Comparison of ENCODE assay signal across 9 cellular contexts in the genomic region with DNA sequence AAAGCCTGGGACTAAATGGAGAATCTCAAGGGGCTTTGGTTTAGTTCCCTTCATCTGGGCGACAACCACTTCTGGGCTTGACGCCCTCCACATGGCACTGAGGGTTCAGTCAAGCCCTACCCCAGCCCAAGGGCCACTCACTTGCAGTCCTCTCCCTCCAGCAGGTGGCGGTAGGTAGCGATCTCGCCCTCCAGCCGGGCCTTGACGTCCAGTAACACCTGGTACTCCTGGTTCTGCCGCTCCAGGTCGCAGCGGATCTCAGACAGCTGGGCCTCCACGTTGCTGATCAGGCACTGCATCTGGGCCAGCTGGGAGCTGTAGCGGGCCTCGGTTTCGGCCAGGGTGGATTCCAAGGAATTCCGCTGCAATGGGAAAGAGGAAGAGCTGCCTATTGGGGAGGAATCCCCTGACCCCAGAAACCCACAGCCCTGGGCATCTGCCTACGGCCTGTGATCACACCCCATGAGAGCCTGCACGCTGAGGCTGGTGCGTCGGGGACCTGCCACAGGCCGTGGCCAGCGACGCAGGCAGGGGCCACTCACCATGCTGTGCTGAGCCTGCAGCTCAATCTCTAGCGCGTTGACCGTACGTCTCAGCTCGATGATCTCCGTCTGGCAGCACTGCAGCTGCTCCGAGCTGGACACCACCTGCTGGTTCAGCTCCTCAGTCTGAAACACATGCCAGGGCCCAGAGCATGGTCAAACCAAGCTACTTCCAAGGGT. TPM values are rescaled to one million over a fixed set of nuclear protein-coding genes. Genes with fewer than 3 reads are reported as not detected.
DNase-seq lines count a peak whose midpoint lies in the region; ATAC-seq and TF ChIP-seq lines count a peak whose summit lies in the region.
"Had no signal": no experiment of that assay in that cellular context is flagged by ENCODE, and none has a peak within 500 bp of the region (broad histone marks: within the 10 kb centered on the region; RNA-seq: fewer than 3 reads in every experiment).

No MANE protein-coding gene starts in this region.

- TF ChIP-seq CTCF in cardiac fibroblast (IDR thresholded peaks at IDR 0.05; ENCODE audit: low read depth, low read length), result peak; percentile 65
- peak; percentile 31 for TF ChIP-seq CTCF in osteocyte (IDR thresholded peaks at IDR 0.05)

- H3K27me3 Mint-ChIP-seq in osteocyte (ENCODE audit: unreplicated experiment), result no peaks in the 10 kb centered on the region

- ATAC-seq in GM18498 (IDR thresholded peaks at IDR 0.05; ENCODE audit: unreplicated experiment) (no peak), GM21786 (IDR thresholded peaks at IDR 0.05; ENCODE audit: unreplicated experiment) (no peak)

- H3K4me1 Mint-ChIP-seq in osteocyte (ENCODE audit: unreplicated experiment), result no peaks in the 10 kb centered on the region

- H3K4me3 Mint-ChIP-seq in osteocyte (ENCODE audit: unreplicated experiment), result no peak overlapping the region
- H3K4me3 Mint-ChIP-seq: stimulated activated naive B cell treated with anti-CD40 and anti-IgM and Interleukin-4, amounts not matched to agents 10 μg/mL and 1 μg/mL and 100 μg/mL, for 72 hours had no signal

- no peak overlapping the region for H3K4me3 ChIP-seq in cardiac fibroblast (replicated peaks in 1 of 2; ENCODE audit: low read depth in 2 of 2, low read length in 2 of 2)

- no peaks in the 10 kb centered on the region for H3K9me3 Mint-ChIP-seq in osteocyte (ENCODE audit: unreplicated experiment)
- H3K9me3 Mint-ChIP-seq: stimulated activated naive B cell treated with anti-CD40 and anti-IgM and Interleukin-4, amounts not matched to agents 10 μg/mL and 1 μg/mL and 100 μg/mL, for 72 hours had no signal

- H3K27ac Mint-ChIP-seq in osteocyte (ENCODE audit: unreplicated experiment), result no peak overlapping the region
- H3K27ac Mint-ChIP-seq: stimulated activated naive B cell treated with anti-CD40 and anti-IgM and Interleukin-4, amounts not matched to agents 10 μg/mL and 1 μg/mL and 100 μg/mL, for 72 hours had no signal

- DNase-seq in Daoy (ENCODE audit: low read depth), result peak; percentile 40
- DNase-seq in NCI-H146 (lab: John Stamatoyannopoulos, UW), result peak; percentile 55
- peak in 1 of 2 donors; percentile 9 for DNase-seq in cardiac fibroblast (ENCODE audit: low read depth in 2 of 2)
- no peak for DNase-seq in osteocyte (ENCODE audit: extremely low spot score, unreplicated experiment)
- no peak for DNase-seq in T-helper 9 cell
- no peak for DNase-seq in cerebellum (ENCODE audit: low spot score)
- DNase-seq: stimulated activated naive B cell treated with anti-CD40 and anti-IgM and Interleukin-4, amounts not matched to agents 10 μg/mL and 1 μg/mL and 100 μg/mL, for 72 hours had no signal

- H3K36me3 Mint-ChIP-seq in osteocyte (ENCODE audit: unreplicated experiment), result no peaks in the 10 kb centered on the region
- H3K36me3 Mint-ChIP-seq: stimulated activated naive B cell treated with anti-CD40 and anti-IgM and Interleukin-4, amounts not matched to agents 10 μg/mL and 1 μg/mL and 100 μg/mL, for 72 hours had no signal

RNA-seq across cellular contexts. Expression of a gene that starts 2.7 kb away (rescaled TPM):
- not detected in 2 replicates for total RNA-seq in Daoy (2014; rRNA removed; shearing (Covaris generic))
- total RNA-seq in osteocyte (not detected in 2 replicates), cerebellum (not detected)

RNA-seq across cellular contexts. Expression of a gene that starts 6.0 kb away (rescaled TPM):
- total RNA-seq in Daoy (2014; rRNA removed; shearing (Covaris generic)), result not detected in 2 replicates
- total RNA-seq in osteocyte (not detected in 2 replicates), cerebellum (not detected)

RNA-seq across cellular contexts. Expression of a gene that starts 18.4 kb away (rescaled TPM):
- not detected in 2 replicates for total RNA-seq in Daoy (2014; rRNA removed; shearing (Covaris generic))
- total RNA-seq in osteocyte (not detected in 2 replicates), cerebellum (0.27 TPM)

RNA-seq across cellular contexts. Expression of a gene that starts 19.8 kb away (rescaled TPM):
- 0.06 TPM in 2 replicates for total RNA-seq in Daoy (2014; rRNA removed; shearing (Covaris generic))
- total RNA-seq in osteocyte (not detected in 2 replicates), cerebellum (not detected)

RNA-seq across cellular contexts. Expression of a gene that starts 31.7 kb away (rescaled TPM):
- 0.51 and 3.1 TPM in 2 replicates for total RNA-seq in Daoy (2014; rRNA removed; shearing (Covaris generic))
- total RNA-seq in osteocyte (not detected in 2 replicates), cerebellum (not detected)

Comparison
In these comparisons a context has a peak if more than half of its experiments do, and no peak if none do; other contexts are left out.
1. DNase-seq: peak in Daoy (single experiment) and NCI-H146 (single experiment); none in osteocyte (single experiment), T-helper 9 cell (single experiment) and cerebellum (single experiment).